ENCODE assay signal across 14 cellular contexts in the genomic region with DNA sequence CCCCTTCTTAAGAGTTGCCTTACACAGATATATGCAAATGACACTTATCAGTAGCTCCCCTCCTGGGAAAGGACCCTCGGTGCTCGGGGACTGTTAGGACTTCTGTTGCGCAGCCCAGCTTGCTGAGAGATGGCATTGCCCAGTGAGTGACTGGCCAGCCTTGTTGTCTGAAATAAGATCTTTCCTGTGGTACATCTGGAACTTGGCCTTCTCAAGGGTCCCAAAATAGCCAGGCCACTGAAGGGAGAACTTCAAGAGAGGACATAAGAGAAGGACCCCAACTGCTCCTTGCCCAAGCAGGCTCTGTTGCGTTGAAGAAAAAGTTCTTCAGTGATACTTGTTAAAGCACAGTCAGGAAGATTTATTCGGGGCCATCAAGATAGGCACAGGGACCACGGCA. TPM values are rescaled to one million over a fixed set of nuclear protein-coding genes. Genes with fewer than 3 reads are reported as not detected.
DNase-seq lines count a peak whose midpoint lies in the region; ATAC-seq, FAIRE-seq and TF ChIP-seq lines count a peak whose summit lies in the region.
"Had no signal": no experiment of that assay in that cellular context is flagged by ENCODE, and none has a peak within 500 bp of the region (broad histone marks: within the 10 kb centered on the region; RNA-seq: fewer than 3 reads in every experiment).

No MANE protein-coding gene starts in this region.

- TF ChIP-seq CTCF in A673 (conservative IDR thresholded peaks at IDR 0.05; ENCODE audit: low read depth, low read length), result no peak
- TF ChIP-seq CTCF in PC-3 (conservative IDR thresholded peaks at IDR 0.05; ENCODE audit: low read depth, low read length), result no peak
- no peak for TF ChIP-seq CTCF in fibroblast of lung (conservative IDR thresholded peaks at IDR 0.05 in 1 of 2, IDR thresholded peaks at IDR 0.05 in 1 of 2; ENCODE audit: low read depth in 1 of 2, low read length in 2 of 2)
- no peak for TF ChIP-seq CTCF in pancreas (IDR thresholded peaks at IDR 0.05)

- no peak overlapping the region for H3K4me3 Mint-ChIP-seq in stimulated activated naive CD8-positive, alpha-beta T cell treated with anti-CD3 and anti-CD28 coated beads, Interleukin-15, amount 100 ng/mL, for 72 hours
- H3K4me3 Mint-ChIP-seq: activated CD4-positive, alpha-beta T cell treated with anti-CD3 and anti-CD28 coated beads for 36 hours; activated T-helper 17 cell treated with anti-CD3 and anti-CD28 coated beads, Interleukin-2, amount 50 U/mL, for 72 hours had no signal

- intact Hi-C loops in A673 (cut with micrococcal nuclease; ENCODE audit: unreplicated experiment) (no loop called here), PC-3 (cut with micrococcal nuclease) (no loop called here), pancreas (cut with DNase I) (no loop called here)

- H3K27me3 Mint-ChIP-seq in stimulated activated naive CD8-positive, alpha-beta T cell treated with anti-CD3 and anti-CD28 coated beads, Interleukin-15, amount 100 ng/mL, for 72 hours, result no peaks in the 10 kb centered on the region
- H3K27me3 Mint-ChIP-seq: activated CD4-positive, alpha-beta T cell treated with anti-CD3 and anti-CD28 coated beads for 36 hours; activated T-helper 17 cell treated with anti-CD3 and anti-CD28 coated beads, Interleukin-2, amount 50 U/mL, for 72 hours had no signal

- H4K20me1 ChIP-seq in PC-3 (ENCODE audit: low read length), result peaks cover 3% of the 10 kb centered on the region; the same call in 1 of the 2 replicates
- no peaks in the 10 kb centered on the region for H4K20me1 ChIP-seq in fibroblast of lung (ENCODE audit: control insufficient read depth, extremely low read depth, insufficient read depth, low read length)

- WGBS in pancreas, 2 donors, result 68 to 70% methylated on average over 6 of the region's 6 CpGs

- H3K27me3 ChIP-seq in A673 (replicated peaks; ENCODE audit: insufficient read depth, low read depth, low read length, poor library complexity) (no peaks in the 10 kb centered on the region), PC-3 (ENCODE audit: low read length) (no peaks in the 10 kb centered on the region), fibroblast of lung (ENCODE audit: control insufficient read depth, insufficient read depth, low read length) (no peaks in the 10 kb centered on the region), pancreas (no peaks in the 10 kb centered on the region)

- peaks cover 3% of the 10 kb centered on the region for H3F3A ChIP-seq in PC-3 (ENCODE audit: low read length, unreplicated experiment)

- no peak for ATAC-seq in PC-3
- ATAC-seq in pancreas, result no peak
- ATAC-seq in left lobe of liver, result no peak
- ATAC-seq in stimulated activated naive CD8-positive, alpha-beta T cell treated with anti-CD3 and anti-CD28 coated beads, Interleukin-15, amount 100 ng/mL, for 72 hours, result no peak
- no peak for ATAC-seq in HG03442 (IDR thresholded peaks at IDR 0.05; ENCODE audit: unreplicated experiment)
- ATAC-seq: activated CD4-positive, alpha-beta T cell treated with anti-CD3 and anti-CD28 coated beads for 36 hours; activated T-helper 17 cell treated with anti-CD3 and anti-CD28 coated beads, Interleukin-2, amount 50 U/mL, for 72 hours had no signal

- H3K79me2 ChIP-seq in PC-3 (ENCODE audit: low read length), result peaks cover 93% of the 10 kb centered on the region
- peaks cover 81% of the 10 kb centered on the region for H3K79me2 ChIP-seq in fibroblast of lung (ENCODE audit: control insufficient read depth, insufficient read depth, low read length)

- no peaks in the 10 kb centered on the region for H3K9me2 ChIP-seq in PC-3 (replicated peaks; ENCODE audit: low read length)

- peak overlapping the region; percentile 39 for H3K27ac ChIP-seq in A673 (ENCODE audit: low read depth, low read length, poor library complexity, severe bottlenecking)
- H3K27ac ChIP-seq in PC-3 (ENCODE audit: low read length), result peak overlapping the region; percentile 95
- H3K27ac ChIP-seq in fibroblast of lung (ENCODE audit: insufficient read depth, low read length), result peak overlapping the region; percentile 93
- H3K27ac ChIP-seq in pancreas, result peak overlapping the region in 3 of 4 donors; percentile 3 to 48 (median 45)

- H3K9me3 ChIP-seq in A673 (ENCODE audit: low read depth, low read length, poor library complexity, severe bottlenecking), result no peaks in the 10 kb centered on the region
- H3K9me3 ChIP-seq in PC-3 (ENCODE audit: low read length), result no peaks in the 10 kb centered on the region
- H3K9me3 ChIP-seq in fibroblast of lung (ENCODE audit: control insufficient read depth, insufficient read depth, low read depth, low read length), result no peaks in the 10 kb centered on the region
- no peaks in the 10 kb centered on the region for H3K9me3 ChIP-seq in pancreas

- H3K27ac Mint-ChIP-seq in stimulated activated naive CD8-positive, alpha-beta T cell treated with anti-CD3 and anti-CD28 coated beads, Interleukin-15, amount 100 ng/mL, for 72 hours, result no peak overlapping the region
- H3K27ac Mint-ChIP-seq: activated CD4-positive, alpha-beta T cell treated with anti-CD3 and anti-CD28 coated beads for 36 hours; activated T-helper 17 cell treated with anti-CD3 and anti-CD28 coated beads, Interleukin-2, amount 50 U/mL, for 72 hours had no signal

- BruUV-seq in A673 (replicated peaks; lab: Mats Ljungman, UMichigan) (no TSS peak), PC-3 (replicated peaks; lab: Mats Ljungman, UMichigan) (no TSS peak)

- CTCF ChIA-PET in A673 (lab: Charles Lee), result no interaction called here
- CTCF ChIA-PET in PC-3 (lab: Charles Lee), result no interaction called here

- FAIRE-seq in pancreas (lab: Jason Lieb, UNC), result no peak
- FAIRE-seq: GM18507 had no signal

- H3K4me3 ChIP-seq in A673 (ENCODE audit: low read depth, low read length, poor library complexity, severe bottlenecking) (no peak overlapping the region), PC-3 (ENCODE audit: low read length) (no peak overlapping the region), fibroblast of lung (replicated peaks in 1 of 4; ENCODE audit: control extremely low read depth in 1 of 4, insufficient read depth in 1 of 4, low read depth in 3 of 4, low read length in 4 of 4) (no peak overlapping the region), pancreas (no peak overlapping the region)

- H3K9me3 Mint-ChIP-seq in stimulated activated naive CD8-positive, alpha-beta T cell treated with anti-CD3 and anti-CD28 coated beads, Interleukin-15, amount 100 ng/mL, for 72 hours, result no peaks in the 10 kb centered on the region
- H3K9me3 Mint-ChIP-seq: activated T-helper 17 cell treated with anti-CD3 and anti-CD28 coated beads, Interleukin-2, amount 50 U/mL, for 72 hours had no signal

- DNase-seq in A673 (ENCODE audit: low spot score) (no peak), PC-3 (no peak), fibroblast of lung (ENCODE audit: low read depth in 2 of 2) (no peak), pancreas (no peak), left lobe of liver (ENCODE audit: low spot score) (no peak), epidermal melanocyte (ENCODE audit: insufficient read length, low spot score) (no peak)
- DNase-seq in stimulated activated naive CD8-positive, alpha-beta T cell treated with anti-CD3 and anti-CD28 coated beads, Interleukin-15, amount 100 ng/mL, for 72 hours, result no peak
- DNase-seq: activated CD4-positive, alpha-beta T cell treated with anti-CD3 and anti-CD28 coated beads for 36 hours; AML-193; NCI-H1436; stimulated activated CD4-positive, alpha-beta T cell treated with anti-CD3 and anti-CD28 coated beads, Interleukin-15, amount 100 ng/mL, for 24 hours had no signal

- H3K36me3 ChIP-seq in A673 (ENCODE audit: insufficient read depth, low read length, poor library complexity, severe bottlenecking) (peaks cover 32% of the 10 kb centered on the region), PC-3 (ENCODE audit: low read depth, low read length) (peaks cover 32% of the 10 kb centered on the region), fibroblast of lung (ENCODE audit: control insufficient read depth, insufficient read depth, low read length) (peaks cover 27% of the 10 kb centered on the region), pancreas (peaks cover 0 to 32% (median 26%) of the 10 kb centered on the region in 3 donors)

- peaks cover 39% of the 10 kb centered on the region for H3K4me1 Mint-ChIP-seq in stimulated activated naive CD8-positive, alpha-beta T cell treated with anti-CD3 and anti-CD28 coated beads, Interleukin-15, amount 100 ng/mL, for 72 hours

- H3K4me2 ChIP-seq in PC-3 (ENCODE audit: low read length), result peak overlapping the region; percentile 64
- H3K4me2 ChIP-seq in fibroblast of lung (ENCODE audit: extremely low read depth, insufficient read depth, low read length), result peak overlapping the region; percentile 39

- H3K9ac ChIP-seq in PC-3 (ENCODE audit: low read length) (peak overlapping the region; percentile 69), fibroblast of lung (ENCODE audit: insufficient read depth, low read length) (no peak overlapping the region)

- H3K4me1 ChIP-seq in A673 (ENCODE audit: insufficient read depth, low read length, poor library complexity, severe bottlenecking) (peaks cover 38% of the 10 kb centered on the region), PC-3 (ENCODE audit: insufficient read depth, low read length) (peaks cover 65% of the 10 kb centered on the region), fibroblast of lung (ENCODE audit: control insufficient read depth, extremely low read depth, insufficient read depth, low read length) (peaks cover 47% of the 10 kb centered on the region), pancreas (peaks cover 17 to 28% (median 17%) of the 10 kb centered on the region in 3 donors)

- POLR2A ChIA-PET in A673 (lab: Charles Lee; ENCODE audit: low non-redundant PET), result no interaction called here
- POLR2A ChIA-PET in PC-3 (lab: Charles Lee; ENCODE audit: unreplicated experiment), result no interaction called here

- no peak overlapping the region for H2AFZ ChIP-seq in PC-3 (ENCODE audit: low read length)
- no peak overlapping the region for H2AFZ ChIP-seq in fibroblast of lung (ENCODE audit: low read length)

RNA-seq across cellular contexts. Expression of a gene that starts 17.3 kb away (rescaled TPM):
- total RNA-seq in A673 (2021), result 56.5 and 57.6 TPM in 2 replicates
- 47.1 and 47.6 TPM in 2 replicates for total RNA-seq in PC-3 (2014; rRNA removed)
- total RNA-seq in fibroblast of lung, result 5.1 and 8.4 TPM in 2 replicates
- polyA plus RNA-seq in fibroblast of lung, result 20.0 and 20.9 TPM in 2 replicates
- polyA plus RNA-seq in fibroblast of lung (2012), result 63.0 and 69.7 TPM in 2 replicates
- polyA minus RNA-seq in fibroblast of lung (ENCODE audit: low replicate concordance), result 29.3 and 32.8 TPM in 2 replicates
- total RNA-seq in pancreas, result 10 to 100 TPM in 2 of 6 donors, 1 to 10 TPM in 4; 6.4 to 13.4 (median 8.3) TPM
- 10 to 100 TPM in 1 of 2 donors, 1 to 10 TPM in 1; 8.4 to 16.8 TPM for polyA plus RNA-seq in pancreas
- 11.3 TPM for total RNA-seq in left lobe of liver

RNA-seq across cellular contexts. Expression of a gene that starts 57.4 kb away (rescaled TPM):
- total RNA-seq in A673 (2021), result 20.0 and 22.0 TPM in 2 replicates
- total RNA-seq in PC-3 (2014; rRNA removed), result 8.1 and 8.2 TPM in 2 replicates
- total RNA-seq in fibroblast of lung, result 18.5 and 23.3 TPM in 2 replicates
- polyA plus RNA-seq in fibroblast of lung, result 15.0 and 19.0 TPM in 2 replicates
- polyA plus RNA-seq in fibroblast of lung (2012), result 12.5 and 16.8 TPM in 2 replicates
- 3.1 and 13.7 TPM in 2 replicates for polyA minus RNA-seq in fibroblast of lung (ENCODE audit: low replicate concordance)
- 1 to 10 TPM; 4.3 to 7.1 (median 4.7) TPM for total RNA-seq in pancreas
- polyA plus RNA-seq in pancreas, result 10 to 100 TPM in 1 of 2 donors, 1 to 10 TPM in 1; 4.4 to 13.6 TPM
- total RNA-seq in left lobe of liver, result 2.6 TPM

Comparison
In these comparisons a context has a peak if more than half of its experiments do, and no peak if none do; other contexts are left out.
1. H3K27ac ChIP-seq: peak in every context shown above with its lines; median percentile 95 in PC-3; 93 in fibroblast of lung; 45 in pancreas; 39 in A673.